In genomic region chr11:63564056-63564784, GRCh38 we compare ENCODE assay signal across 9 cellular contexts. TPM values are rescaled to one million over a fixed set of nuclear protein-coding genes. Genes with fewer than 3 reads are reported as not detected.
DNase-seq lines count a peak whose midpoint lies in the region; ATAC-seq and TF ChIP-seq lines count a peak whose summit lies in the region.
"Had no signal": no experiment of that assay in that cellular context is flagged by ENCODE, and none has a peak within 500 bp of the region (broad histone marks: within the 10 kb centered on the region; RNA-seq: fewer than 3 reads in every experiment).

No MANE protein-coding gene starts in this region.

- H3K27ac ChIP-seq in neural progenitor cell, result no peak overlapping the region
- no peak overlapping the region for H3K27ac ChIP-seq in CD8-positive, alpha-beta T cell (ENCODE audit: low read depth, low read length)

- H3F3A ChIP-seq in neural progenitor cell (ENCODE audit: low read depth), result no peaks in the 10 kb centered on the region

- peak; percentile 26 for ATAC-seq in HG03060 (IDR thresholded peaks at IDR 0.05; ENCODE audit: low read depth, unreplicated experiment)
- ATAC-seq in CD8-positive, alpha-beta T cell, result no peak

- no peak overlapping the region for H3K4me3 ChIP-seq in neural progenitor cell
- H3K4me3 ChIP-seq in CD8-positive, alpha-beta T cell (ENCODE audit: low read depth, low read length), result no peak overlapping the region

- no peaks in the 10 kb centered on the region for H3K27me3 Mint-ChIP-seq in T-helper 2 cell treated with Interferon-gamma antibody and Interleukin-4, amounts not matched to agents 5 μg/mL and 100 μg/mL, for 36 hours (ENCODE audit: low read depth)
- peaks cover 10% of the 10 kb centered on the region for H3K27me3 Mint-ChIP-seq in neural progenitor cell (ENCODE audit: insufficient read depth, low read depth)
- no peaks in the 10 kb centered on the region for H3K27me3 Mint-ChIP-seq in CD8-positive, alpha-beta T cell (ENCODE audit: low read depth)

- H3K36me3 Mint-ChIP-seq in T-helper 2 cell treated with Interferon-gamma antibody and Interleukin-4, amounts not matched to agents 5 μg/mL and 100 μg/mL, for 36 hours (ENCODE audit: low read depth), result peaks cover 1% of the 10 kb centered on the region
- no peaks in the 10 kb centered on the region for H3K36me3 Mint-ChIP-seq in neural progenitor cell
- no peaks in the 10 kb centered on the region for H3K36me3 Mint-ChIP-seq in CD8-positive, alpha-beta T cell

- H3K4me2 ChIP-seq in neural progenitor cell, result no peak overlapping the region

- peak overlapping the region; percentile 58 for H3K27ac Mint-ChIP-seq in T-helper 2 cell treated with Interferon-gamma antibody and Interleukin-4, amounts not matched to agents 5 μg/mL and 100 μg/mL, for 36 hours
- peak overlapping the region; percentile 50 for H3K27ac Mint-ChIP-seq in neural progenitor cell
- no peak overlapping the region for H3K27ac Mint-ChIP-seq in CD8-positive, alpha-beta T cell
- H3K27ac Mint-ChIP-seq: activated B cell treated with CpG ODN at 0.5 μM for 24 hours had no signal

- no peaks in the 10 kb centered on the region for H3K9me3 ChIP-seq in neural progenitor cell (ENCODE audit: low read depth)
- no peaks in the 10 kb centered on the region for H3K9me3 ChIP-seq in CD8-positive, alpha-beta T cell (ENCODE audit: low read length)

- CTCF ChIA-PET in CD8-positive, alpha-beta T cell (lab: Charles Lee), result interaction anchor here (0.7 kb wide), 1 partner anchor 65 kb away, joined by 3 read pairs; no protein-coding TSS in a partner anchor

- no peak for TF ChIP-seq CTCF in neural progenitor cell (IDR thresholded peaks at IDR 0.05)
- no peak for TF ChIP-seq CTCF in CD8-positive, alpha-beta T cell (IDR thresholded peaks at IDR 0.05)

- H3K4me1 Mint-ChIP-seq in T-helper 2 cell treated with Interferon-gamma antibody and Interleukin-4, amounts not matched to agents 5 μg/mL and 100 μg/mL, for 36 hours (ENCODE audit: low read depth), result peaks cover 54% of the 10 kb centered on the region
- peaks cover 24% of the 10 kb centered on the region for H3K4me1 Mint-ChIP-seq in neural progenitor cell
- H3K4me1 Mint-ChIP-seq in CD8-positive, alpha-beta T cell (ENCODE audit: low read depth), result peaks cover 63% of the 10 kb centered on the region

- H2AFZ ChIP-seq in neural progenitor cell (replicated peaks), result no peak overlapping the region

- no peaks in the 10 kb centered on the region for H3K79me2 ChIP-seq in neural progenitor cell (ENCODE audit: low read depth)

- no peaks in the 10 kb centered on the region for H3K36me3 ChIP-seq in neural progenitor cell
- H3K36me3 ChIP-seq in CD8-positive, alpha-beta T cell (ENCODE audit: insufficient read depth, low read length), result no peaks in the 10 kb centered on the region

- no peaks in the 10 kb centered on the region for H3K27me3 ChIP-seq in neural progenitor cell
- H3K27me3 ChIP-seq in CD8-positive, alpha-beta T cell (ENCODE audit: insufficient read depth, low read length), result no peaks in the 10 kb centered on the region

- intact Hi-C loops in CD8-positive, alpha-beta T cell (cut with DNase I, micrococcal nuclease), result no loop called here

- H4K20me1 ChIP-seq in neural progenitor cell (ENCODE audit: low read depth), result no peaks in the 10 kb centered on the region

- no peak overlapping the region for H3K9ac ChIP-seq in neural progenitor cell

- no peaks in the 10 kb centered on the region for H3K9me3 Mint-ChIP-seq in T-helper 2 cell treated with Interferon-gamma antibody and Interleukin-4, amounts not matched to agents 5 μg/mL and 100 μg/mL, for 36 hours
- no peaks in the 10 kb centered on the region for H3K9me3 Mint-ChIP-seq in neural progenitor cell
- H3K9me3 Mint-ChIP-seq in CD8-positive, alpha-beta T cell, result no peaks in the 10 kb centered on the region
- H3K9me3 Mint-ChIP-seq: activated B cell treated with CpG ODN at 0.5 μM for 24 hours had no signal

- POLR2A ChIA-PET in CD8-positive, alpha-beta T cell (lab: Charles Lee), result interaction anchor here (1.0 to 1.2 kb wide), 2 partner anchors 13 to 27 kb away, joined by 3 read pairs; partner anchors contain the start of gene PLAAT4

- peak; percentile 29 for DNase-seq in stimulated activated CD4-positive, alpha-beta T cell treated with anti-CD3 and anti-CD28 coated beads, Interleukin-1b, Interleukin-23, amount 100 ng/mL, for 48 hours
- no peak for DNase-seq in stimulated activated CD4-positive, alpha-beta T cell treated with anti-CD3 and anti-CD28 coated beads, Interleukin-4, amount 100 ng/mL, for 1 hour
- DNase-seq in T-helper 2 cell treated with Interferon-gamma antibody and Interleukin-4, amounts not matched to agents 5 μg/mL and 100 μg/mL, for 36 hours (ENCODE audit: low spot score), result peak; percentile 66
- DNase-seq in neural progenitor cell (ENCODE audit: low spot score), result no peak
- no peak for DNase-seq in SKM-1 treated with dmso at 0.1 percent for 144 hours (lab: John Stamatoyannopoulos, UW; ENCODE audit: unreplicated experiment)
- no peak for DNase-seq in CD8-positive, alpha-beta T cell
- DNase-seq in NCI-H69 (lab: John Stamatoyannopoulos, UW), result no peak
- DNase-seq: activated B cell treated with CpG ODN at 0.5 μM for 24 hours had no signal

- no peaks in the 10 kb centered on the region for H3K4me1 ChIP-seq in neural progenitor cell
- peaks cover 64% of the 10 kb centered on the region for H3K4me1 ChIP-seq in CD8-positive, alpha-beta T cell (ENCODE audit: insufficient read depth, low read length)

- H3K4me3 Mint-ChIP-seq in T-helper 2 cell treated with Interferon-gamma antibody and Interleukin-4, amounts not matched to agents 5 μg/mL and 100 μg/mL, for 36 hours, result peak overlapping the region; percentile 32
- H3K4me3 Mint-ChIP-seq in neural progenitor cell, result peak overlapping the region; percentile 0
- H3K4me3 Mint-ChIP-seq in CD8-positive, alpha-beta T cell, result no peak overlapping the region
- H3K4me3 Mint-ChIP-seq: activated B cell treated with CpG ODN at 0.5 μM for 24 hours had no signal

RNA-seq across cellular contexts. Expression of gene PLAAT2, which starts 1.0 kb away (rescaled TPM):
- not detected in 2 replicates for total RNA-seq in neural progenitor cell (ENCODE audit: low replicate concordance)
- total RNA-seq in CD8-positive, alpha-beta T cell, result under 1 TPM in 1 of 2 experiments, not detected in 1; 0.47 TPM
- total RNA-seq: activated B cell treated with CpG ODN at 0.5 μM for 24 hours had no signal

RNA-seq across cellular contexts. Expression of gene PLAAT4, which starts 27.6 kb away (rescaled TPM):
- total RNA-seq in neural progenitor cell (ENCODE audit: low replicate concordance), result not detected in 2 replicates
- total RNA-seq in CD8-positive, alpha-beta T cell, result 10 to 100 TPM; 81.9 to 84.0 TPM

RNA-seq across cellular contexts. Expression of gene PLAAT3, which starts 50.0 kb away (rescaled TPM):
- total RNA-seq in neural progenitor cell (ENCODE audit: low replicate concordance), result 4.6 and 8.0 TPM in 2 replicates
- total RNA-seq in CD8-positive, alpha-beta T cell, result 1 to 10 TPM; 5.0 to 5.9 TPM

RNA-seq across cellular contexts. Expression of gene LGALS12, which starts 58.3 kb away (rescaled TPM):
- total RNA-seq in neural progenitor cell (ENCODE audit: low replicate concordance), result not detected in 2 replicates
- not detected for total RNA-seq in CD8-positive, alpha-beta T cell
- total RNA-seq: activated B cell treated with CpG ODN at 0.5 μM for 24 hours had no signal

Comparison
In these comparisons a context has a peak if more than half of its experiments do, and no peak if none do; other contexts are left out.
1. DNase-seq: peak in stimulated activated CD4-positive, alpha-beta T cell treated with anti-CD3 and anti-CD28 coated beads, Interleukin-1b, Interleukin-23, amount 100 ng/mL, for 48 hours (single experiment) and T-helper 2 cell treated with Interferon-gamma antibody and Interleukin-4, amounts not matched to agents 5 μg/mL and 100 μg/mL, for 36 hours (single experiment); none in stimulated activated CD4-positive, alpha-beta T cell treated with anti-CD3 and anti-CD28 coated beads, Interleukin-4, amount 100 ng/mL, for 1 hour (single experiment), neural progenitor cell (single experiment), SKM-1 treated with dmso at 0.1 percent for 144 hours (single experiment), CD8-positive, alpha-beta T cell (0 of 7) and NCI-H69 (single experiment).
2. RNA of gene PLAAT4, which starts 27.6 kb away (total RNA-seq): 81.9 to 84.0 TPM in CD8-positive, alpha-beta T cell; not detected in neural progenitor cell; every median in the first group is over 10 times any median in the second.